8 cellular contexts compared by ENCODE assay signal in the genomic region with DNA sequence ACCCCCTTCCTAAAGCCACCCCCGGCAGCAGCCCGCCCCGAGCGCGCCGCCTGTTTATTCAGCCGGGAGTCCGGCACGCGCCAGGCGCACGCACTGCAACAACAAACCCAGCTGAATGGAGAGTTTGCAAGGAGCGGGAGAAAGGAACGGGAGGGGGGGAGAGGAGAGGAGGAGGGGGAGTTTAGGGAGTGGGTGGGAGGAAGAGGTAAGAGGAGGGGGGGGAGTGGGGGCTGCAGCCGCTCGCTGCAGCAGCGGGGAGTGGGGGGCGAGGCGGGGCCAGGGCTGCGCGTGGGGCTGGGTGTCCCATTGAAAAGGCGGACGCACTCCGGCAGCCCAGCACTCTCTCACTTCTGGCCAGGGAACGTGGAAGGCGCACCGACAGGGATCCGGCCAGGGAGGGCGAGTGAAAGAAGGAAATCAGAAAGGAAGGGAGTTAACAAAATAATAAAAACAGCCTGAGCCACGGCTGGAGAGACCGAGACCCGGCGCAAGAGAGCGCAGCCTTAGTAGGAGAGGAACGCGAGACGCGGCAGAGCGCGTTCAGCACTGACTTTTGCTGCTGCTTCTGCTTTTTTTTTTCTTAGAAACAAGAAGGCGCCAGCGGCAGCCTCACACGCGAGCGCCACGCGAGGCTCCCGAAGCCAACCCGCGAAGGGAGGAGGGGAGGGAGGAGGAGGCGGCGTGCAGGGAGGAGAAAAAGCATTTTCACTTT. TPM values are rescaled to one million over a fixed set of nuclear protein-coding genes. Genes with fewer than 3 reads are reported as not detected.
DNase-seq lines count a peak whose midpoint lies in the region; ATAC-seq lines count a peak whose summit lies in the region.

TSS of gene ASCL1 (plus strand) at position 336 of the 712 bp plus-strand sequence. CDS start 571 bp downstream, outside the sequence.

- in situ Hi-C loops in KBM-7 (cut with MboI; ENCODE audit: low pct_unique_long_range_greater_than_20kb, low sequenced_read_pairs): no loop called here

- H3K27me3 ChIP-seq in right cardiac atrium (ENCODE audit: control insufficient read depth, insufficient read depth): peaks cover 7% of the 10 kb centered on the region
- peaks cover 66 to 79% (median 70%) of the 10 kb centered on the region in 3 donors for H3K27me3 ChIP-seq in skeletal muscle tissue (ENCODE audit: control insufficient read depth in 3 of 3, insufficient read depth in 3 of 3, low read length in 3 of 3)

- H3K4me3 ChIP-seq in right cardiac atrium (ENCODE audit: low read length) (peak within 1 kb of the TSS; percentile 8), skeletal muscle tissue (ENCODE audit: low read length in 3 of 3) (peak within 1 kb of the TSS; percentile 29 to 51 (median 51))

- peaks cover 60% of the 10 kb centered on the region for H3K27me3 Mint-ChIP-seq in activated naive CD4-positive, alpha-beta T cell treated with anti-CD3 and anti-CD28 coated beads, Interleukin-2, amount 50 U/mL, for 24 hours
- H3K27me3 Mint-ChIP-seq in activated CD4-positive, alpha-beta memory T cell treated with anti-CD3 and anti-CD28 coated beads for 36 hours: peaks cover 71% of the 10 kb centered on the region

- no peak within 1 kb of the TSS for H3K9ac ChIP-seq in skeletal muscle tissue (ENCODE audit: low read depth in 1 of 3, low read length in 3 of 3)

- H3K4me3 Mint-ChIP-seq in activated naive CD4-positive, alpha-beta T cell treated with anti-CD3 and anti-CD28 coated beads, Interleukin-2, amount 50 U/mL, for 24 hours: peak within 1 kb of the TSS; percentile 60
- peak within 1 kb of the TSS; percentile 61 for H3K4me3 Mint-ChIP-seq in activated CD4-positive, alpha-beta memory T cell treated with anti-CD3 and anti-CD28 coated beads for 36 hours

- intact Hi-C loops in activated CD4-positive, alpha-beta memory T cell treated with anti-CD3 and anti-CD28 coated beads for 36 hours (cut with micrococcal nuclease): no loop called here
- intact Hi-C loops in right cardiac atrium (cut with DNase I): no loop called here

- H3K4me1 Mint-ChIP-seq in activated naive CD4-positive, alpha-beta T cell treated with anti-CD3 and anti-CD28 coated beads, Interleukin-2, amount 50 U/mL, for 24 hours: peaks cover 17% of the 10 kb centered on the region
- H3K4me1 Mint-ChIP-seq in activated CD4-positive, alpha-beta memory T cell treated with anti-CD3 and anti-CD28 coated beads for 36 hours (ENCODE audit: low read depth): peaks cover 28% of the 10 kb centered on the region

- H3K36me3 Mint-ChIP-seq in activated naive CD4-positive, alpha-beta T cell treated with anti-CD3 and anti-CD28 coated beads, Interleukin-2, amount 50 U/mL, for 24 hours: no peaks in the 10 kb centered on the region
- no peaks in the 10 kb centered on the region for H3K36me3 Mint-ChIP-seq in activated CD4-positive, alpha-beta memory T cell treated with anti-CD3 and anti-CD28 coated beads for 36 hours

- H3K9me3 ChIP-seq in right cardiac atrium (ENCODE audit: control insufficient read depth, low read length) (no peaks in the 10 kb centered on the region), skeletal muscle tissue (ENCODE audit: control insufficient read depth in 3 of 3, low read length in 3 of 3) (peaks cover 0 to 2% (median 0%) of the 10 kb centered on the region in 3 donors)

- 1% methylated on average over 52 of the region's 52 CpGs for whole genome bisulfite sequencing in right cardiac atrium

- ATAC-seq in right cardiac atrium (no peak), GM21825 (IDR thresholded peaks at IDR 0.05; ENCODE audit: unreplicated experiment) (no peak), GM18517 (IDR thresholded peaks at IDR 0.05; ENCODE audit: unreplicated experiment) (no peak)

- POLR2A ChIA-PET in activated CD4-positive, alpha-beta memory T cell treated with anti-CD3 and anti-CD28 coated beads for 36 hours (lab: Charles Lee): no interaction called here

- no peak for DNase-seq in activated naive CD4-positive, alpha-beta T cell (lab: John Stamatoyannopoulos, UW)
- DNase-seq in KBM-7 (peak; percentile 65), right cardiac atrium (peak in 2 of 3 donors; percentile 39 to 54)
- DNase-seq in activated CD4-positive, alpha-beta memory T cell treated with anti-CD3 and anti-CD28 coated beads for 36 hours: no peak

- CTCF ChIA-PET in activated CD4-positive, alpha-beta memory T cell treated with anti-CD3 and anti-CD28 coated beads for 36 hours (lab: Charles Lee): no interaction called here

- H3K27ac ChIP-seq in right cardiac atrium (ENCODE audit: low read length) (no peak within 1 kb of the TSS), skeletal muscle tissue (ENCODE audit: low read depth, low read length) (no peak within 1 kb of the TSS)

- no peaks in the 10 kb centered on the region for H3K9me3 Mint-ChIP-seq in activated naive CD4-positive, alpha-beta T cell treated with anti-CD3 and anti-CD28 coated beads, Interleukin-2, amount 50 U/mL, for 24 hours
- H3K9me3 Mint-ChIP-seq in activated CD4-positive, alpha-beta memory T cell treated with anti-CD3 and anti-CD28 coated beads for 36 hours: no peaks in the 10 kb centered on the region

- no peak within 1 kb of the TSS for H3K27ac Mint-ChIP-seq in activated naive CD4-positive, alpha-beta T cell treated with anti-CD3 and anti-CD28 coated beads, Interleukin-2, amount 50 U/mL, for 24 hours
- H3K27ac Mint-ChIP-seq in activated CD4-positive, alpha-beta memory T cell treated with anti-CD3 and anti-CD28 coated beads for 36 hours: no peak within 1 kb of the TSS

- no peaks in the 10 kb centered on the region for H3K36me3 ChIP-seq in skeletal muscle tissue (ENCODE audit: control insufficient read depth in 3 of 3, insufficient read depth in 3 of 3, low read length in 3 of 3)

- H3K4me1 ChIP-seq in right cardiac atrium (ENCODE audit: control insufficient read depth, insufficient read depth, low read length) (no peaks in the 10 kb centered on the region), skeletal muscle tissue (ENCODE audit: control insufficient read depth in 3 of 3, insufficient read depth in 3 of 3, low read length in 3 of 3) (peaks cover 4 to 15% (median 11%) of the 10 kb centered on the region in 3 donors)

RNA-seq across cellular contexts. Expression of gene ASCL1, which starts in this region (rescaled TPM):
- not detected for total RNA-seq in activated CD4-positive, alpha-beta memory T cell treated with anti-CD3 and anti-CD28 coated beads for 36 hours
- total RNA-seq in right cardiac atrium: not detected
- polyA plus RNA-seq in right cardiac atrium: not detected
- not detected for total RNA-seq in skeletal muscle tissue

Comparison
In these comparisons a context has a peak if more than half of its experiments do, and no peak if none do; other contexts are left out.
1. Peak in DNase-seq and H3K4me3 ChIP-seq in right cardiac atrium; RNA of the gene not detected or under 1 TPM.